27 cellular contexts compared by ENCODE assay signal in the genomic region with DNA sequence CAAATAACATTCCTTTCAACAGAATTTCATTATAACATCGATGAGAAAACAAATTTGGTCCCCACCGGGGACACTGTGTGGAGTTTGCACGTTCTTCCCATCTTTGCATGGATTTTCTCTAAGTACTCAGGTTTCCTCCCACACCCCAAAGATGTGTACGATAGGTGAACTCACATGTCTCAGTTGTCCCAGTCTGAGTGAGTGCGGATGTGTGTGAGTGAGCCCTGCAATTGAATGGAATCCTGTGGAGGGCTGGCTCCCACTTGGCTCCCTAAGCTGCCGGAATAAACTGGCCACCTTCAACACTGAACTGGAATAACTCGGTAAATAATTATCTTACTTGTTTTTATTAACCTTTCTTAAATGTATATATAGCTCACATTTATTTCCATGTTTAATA.
"Had no signal": no experiment of that assay in that cellular context is flagged by ENCODE, and none has a peak within 500 bp of the region (broad histone marks: within the 10 kb centered on the region; RNA-seq: fewer than 3 reads in every experiment).

No MANE protein-coding gene starts in this region.

- DNase-seq: activated CD4-positive, alpha-beta T cell treated with anti-CD3 and anti-CD28 coated beads for 36 hours; activated CD4-positive, alpha-beta T cell treated with anti-CD3 and anti-CD28 coated beads, Interleukin-2, amount 10 ng/mL, durations not matched to agents 7 days and 5 days; activated CD4-positive, alpha-beta T cell treated with anti-CD3 and anti-CD28 coated beads, Interleukin-2, amount 50 U/mL, for 48 hours; activated CD8-positive, alpha-beta T cell treated with anti-CD3 and anti-CD28 coated beads, Interleukin-2, amount 10 ng/mL, durations not matched to agents 7 days and 5 days; activated gamma-delta T cell treated with Interleukin-2 at 50 U/mL for 16 hours; activated naive CD4-positive, alpha-beta T cell treated with anti-CD3 and anti-CD28 coated beads for 36 hours; activated T-cell treated with anti-CD3 and anti-CD28 coated beads, Interleukin-2, amount 50 U/mL, for 4 hours; adrenal gland; body of pancreas; MM.1S; MV-4-11; NCI-H1092; NCI-H1436 treated with DMSO at 0.1 percent for 48 hours; NCI-H1694 treated with DMSO at 0.1 percent for 48 hours; NCI-H2029; NCI-H345; NCI-H524 treated with DMSO at 0.1 percent for 48 hours; SHP77; SJCRH30 had no signal

- H3K27ac ChIP-seq: adrenal gland, body of pancreas, breast epithelium, KMS-11, SJCRH30, SK-N-MC had no signal

- H3K9me3 Mint-ChIP-seq: activated naive CD4-positive, alpha-beta T cell treated with anti-CD3 and anti-CD28 coated beads for 36 hours; activated T-cell treated with anti-CD3 and anti-CD28 coated beads, Interleukin-2, amount 50 U/mL, for 4 hours; activated T-helper 1 cell treated with anti-CD3 and anti-CD28 coated beads, Interleukin-12 subunit alpha, Interleukin-12 subunit beta, Interleukin-2, Interleukin-4 antibody, amounts not matched to agents 30 ng/mL and 10 ng/mL and 1 ng/mL, durations not matched to agents 14 hours and 24 hours and 36 hours; T-helper 2 cell treated with Interferon-gamma antibody and Interleukin-4, amounts not matched to agents 5 μg/mL and 100 μg/mL, for 36 hours had no signal

- H3K27me3 ChIP-seq: adrenal gland, body of pancreas, breast epithelium, SJCRH30 had no signal

- H3K27me3 Mint-ChIP-seq: activated CD4-positive, alpha-beta T cell treated with anti-CD3 and anti-CD28 coated beads for 36 hours; activated CD4-positive, alpha-beta T cell treated with anti-CD3 and anti-CD28 coated beads, Interleukin-2, amount 10 ng/mL, durations not matched to agents 7 days and 5 days had no signal

- H3K9me3 ChIP-seq: adrenal gland, body of pancreas, breast epithelium, SJCRH30 had no signal

- H3K4me2 ChIP-seq: KMS-11 had no signal

- H3K36me3 ChIP-seq: breast epithelium, SJCRH30 had no signal

- H3K4me3 Mint-ChIP-seq: activated CD4-positive, alpha-beta T cell treated with anti-CD3 and anti-CD28 coated beads for 36 hours; activated CD4-positive, alpha-beta T cell treated with anti-CD3 and anti-CD28 coated beads, Interleukin-2, amount 10 ng/mL, durations not matched to agents 7 days and 5 days; activated CD8-positive, alpha-beta T cell treated with anti-CD3 and anti-CD28 coated beads, Interleukin-2, amount 10 ng/mL, durations not matched to agents 7 days and 5 days; activated naive CD4-positive, alpha-beta T cell treated with anti-CD3 and anti-CD28 coated beads for 36 hours; activated T-cell treated with anti-CD3 and anti-CD28 coated beads, Interleukin-2, amount 50 U/mL, for 4 hours; activated T-helper 1 cell treated with anti-CD3 and anti-CD28 coated beads, Interleukin-12 subunit alpha, Interleukin-12 subunit beta, Interleukin-2, Interleukin-4 antibody, amounts not matched to agents 30 ng/mL and 10 ng/mL and 1 ng/mL, durations not matched to agents 14 hours and 24 hours and 36 hours; T-helper 2 cell treated with Interferon-gamma antibody and Interleukin-4, amounts not matched to agents 5 μg/mL and 100 μg/mL, for 36 hours had no signal

- ATAC-seq: activated CD4-positive, alpha-beta T cell treated with anti-CD3 and anti-CD28 coated beads for 36 hours; activated CD4-positive, CD25-positive, alpha-beta regulatory T cell treated with anti-CD3 and anti-CD28 coated beads, Interleukin-2, amount 50 U/mL, for 24 hours; activated CD8-positive, alpha-beta T cell treated with anti-CD3 and anti-CD28 coated beads, Interleukin-2, amount 10 ng/mL, durations not matched to agents 7 days and 5 days; activated naive CD4-positive, alpha-beta T cell treated with anti-CD3 and anti-CD28 coated beads, Interleukin-2, amount 50 U/mL, for 72 hours; activated T-cell treated with anti-CD3 and anti-CD28 coated beads, Interleukin-2, amount 50 U/mL, for 4 hours; body of pancreas; Panc1 had no signal

- H3K27ac Mint-ChIP-seq: activated CD4-positive, alpha-beta T cell treated with anti-CD3 and anti-CD28 coated beads for 36 hours; activated CD4-positive, alpha-beta T cell treated with anti-CD3 and anti-CD28 coated beads, Interleukin-2, amount 10 ng/mL, durations not matched to agents 7 days and 5 days; activated CD8-positive, alpha-beta T cell treated with anti-CD3 and anti-CD28 coated beads, Interleukin-2, amount 10 ng/mL, durations not matched to agents 7 days and 5 days; activated naive CD4-positive, alpha-beta T cell treated with anti-CD3 and anti-CD28 coated beads for 36 hours; activated T-helper 1 cell treated with anti-CD3 and anti-CD28 coated beads, Interleukin-12 subunit alpha, Interleukin-12 subunit beta, Interleukin-2, Interleukin-4 antibody, amounts not matched to agents 30 ng/mL and 10 ng/mL and 1 ng/mL, durations not matched to agents 14 hours and 24 hours and 36 hours; T-helper 2 cell treated with Interferon-gamma antibody and Interleukin-4, amounts not matched to agents 5 μg/mL and 100 μg/mL, for 36 hours had no signal

- H3K4me3 ChIP-seq: adrenal gland, body of pancreas, breast epithelium, SJCRH30, SK-N-MC had no signal

- H3K4me1 ChIP-seq: adrenal gland, body of pancreas, breast epithelium, SJCRH30 had no signal
